In the genomic region with DNA sequence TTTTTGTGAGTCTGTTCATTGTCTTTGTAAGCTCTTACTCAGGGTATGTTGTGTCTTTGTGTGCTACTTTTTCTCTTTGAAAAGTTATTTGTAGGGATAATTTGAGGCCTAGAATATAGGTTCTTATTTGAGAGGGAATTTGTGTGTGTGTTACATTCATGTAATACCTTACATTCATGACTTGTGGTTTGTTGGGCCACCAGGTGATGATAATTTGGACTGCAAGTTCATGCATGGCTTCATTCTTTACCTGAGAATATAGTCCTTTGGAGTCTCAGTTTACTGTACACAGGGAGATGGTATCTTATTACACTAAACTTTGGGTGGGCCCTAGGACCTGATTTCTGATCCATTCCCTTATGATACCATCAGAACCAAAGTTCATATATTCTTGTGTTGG, we compare ENCODE assay signal across 23 cellular contexts. TPM values are rescaled to one million over a fixed set of nuclear protein-coding genes. Genes with fewer than 3 reads are reported as not detected.
"Had no signal": no experiment of that assay in that cellular context is flagged by ENCODE, and none has a peak within 500 bp of the region (broad histone marks: within the 10 kb centered on the region; RNA-seq: fewer than 3 reads in every experiment).

No MANE protein-coding gene starts in this region.

- DNase-seq: activated CD4-positive, CD25-positive, alpha-beta regulatory T cell treated with anti-CD3 and anti-CD28 coated beads, Interleukin-2, amount 50 U/mL, for 72 hours; activated CD8-positive, alpha-beta memory T cell treated with anti-CD3 and anti-CD28 coated beads, Interleukin-2, amount 50 U/mL, for 4 hours; activated CD8-positive, alpha-beta T cell treated with anti-CD3 and anti-CD28 coated beads for 36 hours; activated naive CD4-positive, alpha-beta T cell treated with anti-CD3 and anti-CD28 coated beads for 36 hours; amniotic stem cell; cerebellar nuclear complex; esophagus squamous epithelium; foreskin melanocyte; heart left ventricle; left colon; mucosa of descending colon; occipital lobe; psoas muscle; sigmoid colon; stimulated activated CD4-positive, alpha-beta T cell treated with anti-CD3 and anti-CD28 coated beads, Interleukin-2, amount 100 ng/mL, for 48 hours; stimulated activated naive CD4-positive, alpha-beta T cell treated with Interleukin-2 at 50 U/mL for 16 hours; T-helper 2 cell had no signal

- H3K4me1 ChIP-seq: heart left ventricle, psoas muscle had no signal

- H3K9me3 Mint-ChIP-seq: activated CD8-positive, alpha-beta T cell treated with anti-CD3 and anti-CD28 coated beads for 36 hours; activated naive CD4-positive, alpha-beta T cell treated with anti-CD3 and anti-CD28 coated beads for 36 hours; activated T-helper 1 cell treated with anti-CD3 and anti-CD28 coated beads, Interleukin-12 subunit alpha, Interleukin-12 subunit beta, Interleukin-2, Interleukin-4 antibody, amounts not matched to agents 30 ng/mL and 10 ng/mL and 1 ng/mL, durations not matched to agents 14 hours and 24 hours and 36 hours; brain; natural killer cell treated with Interleukin-12 subunit alpha and Interleukin-12 subunit beta and Interleukin-15 and Interleukin-18, amount 100 ng/mL, for 72 hours; type B pancreatic cell had no signal

- H3K27me3 ChIP-seq: esophagus squamous epithelium, heart left ventricle, sigmoid colon had no signal

- ATAC-seq: activated CD8-positive, alpha-beta T cell treated with anti-CD3 and anti-CD28 coated beads for 36 hours; heart left ventricle; left colon; mucosa of descending colon; natural killer cell treated with Interleukin-12 subunit alpha and Interleukin-12 subunit beta and Interleukin-15 and Interleukin-18, amount 100 ng/mL, for 72 hours; psoas muscle had no signal

- H3K27me3 Mint-ChIP-seq: activated CD8-positive, alpha-beta T cell treated with anti-CD3 and anti-CD28 coated beads for 36 hours; brain; natural killer cell treated with Interleukin-12 subunit alpha and Interleukin-12 subunit beta and Interleukin-15 and Interleukin-18, amount 100 ng/mL, for 72 hours; type B pancreatic cell had no signal

- H3K9me3 ChIP-seq: esophagus squamous epithelium, heart left ventricle, mucosa of descending colon, psoas muscle, sigmoid colon had no signal

- H3K27ac Mint-ChIP-seq: activated CD8-positive, alpha-beta T cell treated with anti-CD3 and anti-CD28 coated beads for 36 hours; activated naive CD4-positive, alpha-beta T cell treated with anti-CD3 and anti-CD28 coated beads for 36 hours; activated T-helper 1 cell treated with anti-CD3 and anti-CD28 coated beads, Interleukin-12 subunit alpha, Interleukin-12 subunit beta, Interleukin-2, Interleukin-4 antibody, amounts not matched to agents 30 ng/mL and 10 ng/mL and 1 ng/mL, durations not matched to agents 14 hours and 24 hours and 36 hours; brain; type B pancreatic cell had no signal

- H3K27ac ChIP-seq: esophagus squamous epithelium, heart left ventricle, psoas muscle, sigmoid colon had no signal

- H3K4me3 ChIP-seq: esophagus squamous epithelium, heart left ventricle, lung, mucosa of descending colon, psoas muscle, sigmoid colon had no signal

- H3K4me3 Mint-ChIP-seq: activated CD8-positive, alpha-beta T cell treated with anti-CD3 and anti-CD28 coated beads for 36 hours; activated naive CD4-positive, alpha-beta T cell treated with anti-CD3 and anti-CD28 coated beads for 36 hours; activated T-helper 1 cell treated with anti-CD3 and anti-CD28 coated beads, Interleukin-12 subunit alpha, Interleukin-12 subunit beta, Interleukin-2, Interleukin-4 antibody, amounts not matched to agents 30 ng/mL and 10 ng/mL and 1 ng/mL, durations not matched to agents 14 hours and 24 hours and 36 hours; brain; natural killer cell treated with Interleukin-12 subunit alpha and Interleukin-12 subunit beta and Interleukin-15 and Interleukin-18, amount 100 ng/mL, for 72 hours; type B pancreatic cell had no signal

RNA-seq across cellular contexts. Expression of a gene that starts 51.8 kb away (rescaled TPM):
- total RNA-seq: dermis microvascular lymphatic vessel endothelial cell, occipital lobe, sigmoid colon had no signal
- polyA plus RNA-seq: heart left ventricle, psoas muscle had no signal
